In genomic region chr22:26483439-26484359, GRCh38 we compare ENCODE assay signal across 8 cellular contexts. TPM values are rescaled to one million over a fixed set of nuclear protein-coding genes. Genes with fewer than 3 reads are reported as not detected.
DNase-seq lines count a peak whose midpoint lies in the region; ATAC-seq, FAIRE-seq and TF ChIP-seq lines count a peak whose summit lies in the region.

Gene HPS4 (minus strand): TSS chr22:26483783. CDS start chr22:26481762, 2,021 bp downstream.
Gene SRRD (plus strand): TSS chr22:26483877. CDS start chr22:26483891, 14 bp downstream.

- no peaks in the 10 kb centered on the region for H3K9me3 ChIP-seq in CD4-positive, alpha-beta T cell (ENCODE audit: control insufficient read depth, low read length)
- no peaks in the 10 kb centered on the region for H3K9me3 ChIP-seq in H1 (ENCODE audit: insufficient read depth in 2 of 2, low read depth in 1 of 2, low read length in 1 of 2)
- H3K9me3 ChIP-seq in mesenchymal stem cell (ENCODE audit: control insufficient read depth, low read length): no peaks in the 10 kb centered on the region

- H3K4me2 ChIP-seq in H1 (ENCODE audit: insufficient read depth in 1 of 2, low read depth in 2 of 2, low read length in 2 of 2): peak within 1 kb of the TSS; percentile 87 to 96
- H3K4me2 ChIP-seq in mesenchymal stem cell (ENCODE audit: low read length, poor library complexity, severe bottlenecking): peak within 1 kb of the TSS; percentile 96

- H2AK5ac ChIP-seq in H1 (ENCODE audit: low read depth, low read length) (no peak within 1 kb of the TSS), mesenchymal stem cell (ENCODE audit: low read length, severe bottlenecking) (peak within 1 kb of the TSS; percentile 25)

- TF ChIP-seq CTCF in CD4-positive, alpha-beta T cell (IDR thresholded peaks at IDR 0.05): no peak
- TF ChIP-seq CTCF in H1 (IDR thresholded peaks at IDR 0.05; ENCODE audit: control extremely low read depth in 1 of 3, insufficient read depth in 1 of 3, low read depth in 1 of 3, low read length in 3 of 3): no peak

- H3K27ac ChIP-seq in CD4-positive, alpha-beta T cell (ENCODE audit: low read depth, low read length): peak within 1 kb of the TSS; percentile 86
- peak within 1 kb of the TSS; percentile 76 for H3K27ac ChIP-seq in H1 (ENCODE audit: low read depth, low read length)
- H3K27ac ChIP-seq in mesenchymal stem cell (ENCODE audit: low read length, poor library complexity, severe bottlenecking): peak within 1 kb of the TSS; percentile 71

- peaks cover 6% of the 10 kb centered on the region; the same call in 1 of the 2 replicates for H3K79me1 ChIP-seq in H1 (ENCODE audit: low read depth, low read length)
- H3K79me1 ChIP-seq in mesenchymal stem cell (replicated peaks; ENCODE audit: low read length, poor library complexity, severe bottlenecking): peaks cover 28% of the 10 kb centered on the region

- H3K18ac ChIP-seq in H1 (ENCODE audit: extremely low read depth, low read length) (peak within 1 kb of the TSS; percentile 13; the same call in 1 of the 2 replicates), mesenchymal stem cell (ENCODE audit: low read depth in 1 of 2, low read length in 2 of 2) (peak within 1 kb of the TSS; percentile 94 to 98)

- H3K4ac ChIP-seq in H1 (replicated peaks; ENCODE audit: insufficient read length, low read depth, low read length) (no peak within 1 kb of the TSS), mesenchymal stem cell (ENCODE audit: low read depth in 1 of 2, low read length in 2 of 2) (peak within 1 kb of the TSS; percentile 98 to 99)

- H3K56ac ChIP-seq in H1 (replicated peaks; ENCODE audit: insufficient read length, low read depth, low read length): peak within 1 kb of the TSS; percentile 78

- H3K27me3 ChIP-seq in CD4-positive, alpha-beta T cell (ENCODE audit: control insufficient read depth, insufficient read depth, low read length): no peaks in the 10 kb centered on the region
- H3K27me3 ChIP-seq in H1 (replicated peaks in 1 of 4; ENCODE audit: control insufficient read depth in 3 of 4, extremely low read depth in 1 of 4, insufficient read depth in 3 of 4, low read length in 3 of 4) (no peaks in the 10 kb centered on the region; a peak in 1 of 7 replicates), mesenchymal stem cell (ENCODE audit: control insufficient read depth in 1 of 2, insufficient read depth in 1 of 2, low read length in 2 of 2) (no peaks in the 10 kb centered on the region)

- H3K36me3 ChIP-seq in H1 (ENCODE audit: control insufficient read depth in 2 of 4, insufficient read depth in 4 of 4, low read length in 3 of 4) (peaks cover 7 to 11% (median 11%) of the 10 kb centered on the region in 4 experiments), mesenchymal stem cell (ENCODE audit: control insufficient read depth in 1 of 2, insufficient read depth in 2 of 2, low read depth in 1 of 2, low read length in 2 of 2) (peaks cover 3 to 37% of the 10 kb centered on the region in 2 experiments)

- peak; percentile 79 for ATAC-seq in CD4-positive, alpha-beta T cell (ENCODE audit: poor library complexity)
- ATAC-seq in GM19463 (IDR thresholded peaks at IDR 0.05; ENCODE audit: unreplicated experiment): peak; percentile 76

- CTCF ChIA-PET in CD4-positive, alpha-beta T cell (lab: Charles Lee): interaction anchor here (0.6 to 1.2 kb wide), 4 partner anchors 19 to 190 kb away, joined by 3 to 5 read pairs (median 3); partner anchors contain the start of gene TFIP11
- CTCF ChIA-PET in activated CD8-positive, alpha-beta memory T cell treated with anti-CD3 and anti-CD28 coated beads for 36 hours (lab: Charles Lee): interaction anchor here (0.6 to 4.1 kb wide), 11 partner anchors 10 to 182 kb away, joined by 3 to 17 read pairs (median 3); partner anchors contain the start of genes ASPHD2 and MIAT
- CTCF ChIA-PET in H1 (lab: Charles Lee; ENCODE audit: partially characterized antibody): interaction anchor here (0.6 to 1.5 kb wide), 9 partner anchors 18 to 192 kb away, joined by 3 to 6 read pairs (median 4); no protein-coding TSS in a partner anchor

- H3K4me1 ChIP-seq in H1 (replicated peaks in 1 of 4; ENCODE audit: control insufficient read depth in 3 of 4, insufficient read depth in 4 of 4, low read length in 3 of 4) (peaks cover 0 to 14% (median 6%) of the 10 kb centered on the region in 4 experiments; a peak in 5 of 7 replicates), mesenchymal stem cell (ENCODE audit: control insufficient read depth, insufficient read depth, low read depth, low read length) (peaks cover 11% of the 10 kb centered on the region)

- peaks cover 73% of the 10 kb centered on the region for H3K4me1 Mint-ChIP-seq in CD4-positive, alpha-beta T cell (ENCODE audit: low read depth)

- WGBS in H1 (ENCODE audit: extremely low coverage in 1 of 2, insufficient coverage in 1 of 2, insufficient read length in 1 of 2, insufficient replicate concordance in 2 of 2, low coverage in 1 of 2, low lambda C conversion rate in 2 of 2, missing lambda C conversion rate in 1 of 2), 2 experiments: 3% methylated on average over 69 of the region's 85 CpGs; no CpG with 5 or more reads in 1 of the 2 experiments
- under 1% methylated on average over 79 of the region's 85 CpGs for WGBS in mesenchymal stem cell

- H4K8ac ChIP-seq in H1 (ENCODE audit: extremely low read depth, insufficient read depth, low read length) (peak within 1 kb of the TSS; percentile 99), mesenchymal stem cell (ENCODE audit: low read length) (peak within 1 kb of the TSS; percentile 96)

- H2BK5ac ChIP-seq in H1 (ENCODE audit: low read depth, low read length): peak within 1 kb of the TSS; percentile 41
- peak within 1 kb of the TSS; percentile 90 for H2BK5ac ChIP-seq in mesenchymal stem cell (ENCODE audit: low read depth, low read length, poor library complexity, severe bottlenecking)

- intact Hi-C loops in CD4-positive, alpha-beta T cell (cut with DNase I, micrococcal nuclease): loop anchor here (1.0 to 5.0 kb wide), 6 partner anchors 29 to 1434 kb away; partner anchors contain the start of genes TPST2 (in 2 of the 2), ASPHD2 (in 1 of the 2), PITPNB (in 1 of the 2) and TFIP11 (in 1 of the 2)

- H4K20me1 ChIP-seq in H1 (replicated peaks in 1 of 2; ENCODE audit: control insufficient read depth in 1 of 2, insufficient read depth in 2 of 2, low read length in 2 of 2): peaks cover 0 to 2% of the 10 kb centered on the region in 2 experiments

- peak; percentile 64 to 92 for TF ChIP-seq POLR2A in H1 (IDR thresholded peaks at IDR 0.05; ENCODE audit: control extremely low read depth in 1 of 2, low read depth in 2 of 2, low read length in 2 of 2)

- peak within 1 kb of the TSS; percentile 97 for H3K4me3 Mint-ChIP-seq in CD4-positive, alpha-beta T cell

- H3K79me2 ChIP-seq in H1 (ENCODE audit: control insufficient read depth in 1 of 2, insufficient read depth in 2 of 2, low read length in 2 of 2): peaks cover 12 to 62% of the 10 kb centered on the region in 2 experiments

- peak within 1 kb of the TSS; percentile 85 for H4K5ac ChIP-seq in H1 (ENCODE audit: insufficient read length, low read depth, low read length)

- no peak within 1 kb of the TSS for H2BK15ac ChIP-seq in H1 (ENCODE audit: low read length)
- peak within 1 kb of the TSS; percentile 93 for H2BK15ac ChIP-seq in mesenchymal stem cell (ENCODE audit: low read depth, poor library complexity, severe bottlenecking)

- H2AFZ ChIP-seq in H1 (ENCODE audit: low read length): peak within 1 kb of the TSS; percentile 33
- H2AFZ ChIP-seq in mesenchymal stem cell (ENCODE audit: low read depth, low read length): peak within 1 kb of the TSS; percentile 72

- TF ChIP-seq EP300 in H1 (IDR thresholded peaks at IDR 0.05; ENCODE audit: borderline replicate concordance in 1 of 2, low read depth in 2 of 2, low read length in 2 of 2): peak in 1 of 2 experiments; percentile 85; a peak in 2 of 3 replicates

- H4K91ac ChIP-seq in H1 (replicated peaks; ENCODE audit: insufficient read length, low read length) (peak within 1 kb of the TSS; percentile 71), mesenchymal stem cell (ENCODE audit: low read length) (peak within 1 kb of the TSS; percentile 83)

- POLR2A ChIA-PET in CD4-positive, alpha-beta T cell (lab: Charles Lee): interaction anchor here (0.8 to 4.1 kb wide), 25 partner anchors 11 to 1435 kb away, joined by 3 to 71 read pairs (median 5); partner anchors contain the start of genes ASPHD2, MIAT, PITPNB and TFIP11
- POLR2A ChIA-PET in activated CD8-positive, alpha-beta memory T cell treated with anti-CD3 and anti-CD28 coated beads for 36 hours (lab: Charles Lee): interaction anchor here (0.6 to 3.4 kb wide), 12 partner anchors 9 to 190 kb away, joined by 3 to 18 read pairs (median 4); no protein-coding TSS in a partner anchor
- POLR2A ChIA-PET in H1 (lab: Charles Lee; ENCODE audit: partially characterized antibody): interaction anchor here (0.6 to 3.3 kb wide), 27 partner anchors 8 to 189 kb away, joined by 3 to 27 read pairs (median 4); partner anchors contain the start of gene TFIP11

- H3K36me3 Mint-ChIP-seq in CD4-positive, alpha-beta T cell (ENCODE audit: low read depth): peaks cover 51% of the 10 kb centered on the region

- FAIRE-seq in H1 (lab: Jason Lieb, UNC): no peak

- H2BK20ac ChIP-seq in H1 (ENCODE audit: low read length): no peak within 1 kb of the TSS

- no peaks in the 10 kb centered on the region for H3K9me3 Mint-ChIP-seq in CD4-positive, alpha-beta T cell

- H3K4me3 ChIP-seq in H1 (ENCODE audit: extremely low read depth in 1 of 4, insufficient read depth in 2 of 4, low read depth in 3 of 4, low read length in 4 of 4) (peak within 1 kb of the TSS; percentile 77 to 99 (median 90)), mesenchymal stem cell (ENCODE audit: insufficient read depth in 1 of 2, low read depth in 1 of 2, low read length in 2 of 2) (peak within 1 kb of the TSS; percentile 86 to 87)

- peak within 1 kb of the TSS; percentile 94 for H3K27ac Mint-ChIP-seq in CD4-positive, alpha-beta T cell

- no peak for TF ChIP-seq RAD21 in H1 (IDR thresholded peaks at IDR 0.05 in 1 of 2, conservative IDR thresholded peaks at IDR 0.05 in 1 of 2; ENCODE audit: low read depth in 2 of 2, low read length in 2 of 2)

- peak; percentile 86 to 96 (median 91) for DNase-seq in CD4-positive, alpha-beta T cell
- peak; percentile 83 for DNase-seq in HPDE6-E6E7 (ENCODE audit: extremely low spot score)
- DNase-seq in NK-92 (lab: John Stamatoyannopoulos, UW; ENCODE audit: unreplicated experiment): peak; percentile 28
- DNase-seq in H1 (ENCODE audit: low read depth in 1 of 2, low spot score in 2 of 2): peak; percentile 62 to 96
- peak; percentile 91 for DNase-seq in mesenchymal stem cell
- DNase-seq in stimulated activated CD8-positive, alpha-beta memory T cell treated with anti-CD3 and anti-CD28 coated beads, Interleukin-12 subunit alpha, Interleukin-12 subunit beta, amount 100 ng/mL, for 4 hours (ENCODE audit: low read depth): peak; percentile 90

- H2BK12ac ChIP-seq in H1 (ENCODE audit: low read depth, low read length) (no peak within 1 kb of the TSS), mesenchymal stem cell (ENCODE audit: low read length in 2 of 2) (peak within 1 kb of the TSS in 1 of 2 experiments; percentile 22)

- H3K23ac ChIP-seq in H1 (ENCODE audit: insufficient read length) (no peak within 1 kb of the TSS), mesenchymal stem cell (ENCODE audit: low read length in 2 of 2) (peak within 1 kb of the TSS in 1 of 2 experiments; percentile 29)

- H3K23me2 ChIP-seq in H1 (ENCODE audit: low read depth, low read length): peaks cover 11% of the 10 kb centered on the region

- H3K9ac ChIP-seq in H1 (replicated peaks in 1 of 4; ENCODE audit: extremely low read depth in 1 of 4, low read depth in 3 of 4, low read length in 3 of 4) (peak within 1 kb of the TSS; percentile 86 to 90 (median 88)), mesenchymal stem cell (ENCODE audit: low read length) (peak within 1 kb of the TSS; percentile 98)

- no peaks in the 10 kb centered on the region for H3K27me3 Mint-ChIP-seq in CD4-positive, alpha-beta T cell

- H3K14ac ChIP-seq in H1 (ENCODE audit: insufficient read length) (no peak within 1 kb of the TSS), mesenchymal stem cell (ENCODE audit: low read length in 2 of 2) (peak within 1 kb of the TSS in 1 of 2 experiments; percentile 94)

- H2BK120ac ChIP-seq in H1 (replicated peaks; ENCODE audit: low read depth, low read length): no peak within 1 kb of the TSS
- peak within 1 kb of the TSS; percentile 64 for H2BK120ac ChIP-seq in mesenchymal stem cell (ENCODE audit: low read depth, low read length)

RNA-seq across cellular contexts. Expression of gene HPS4, which starts in this region (rescaled TPM):
- 10 to 100 TPM; 61.6 to 67.0 TPM for total RNA-seq in CD4-positive, alpha-beta T cell
- total RNA-seq in activated CD8-positive, alpha-beta memory T cell treated with anti-CD3 and anti-CD28 coated beads for 36 hours: 10 to 100 TPM; 36.8 to 38.6 TPM
- total RNA-seq in H1 (2021; fragmentation: NEBNext Ultra II Directional; extraction: Animal tissue kit (Norgen Biotek cat#: 25700)): 32.9 and 35.2 TPM in 2 replicates
- polyA plus RNA-seq in H1 (2011; rRNA removed): 28.0 and 35.3 TPM in 2 replicates
- 36.6 TPM for polyA plus RNA-seq in H1 (2011; cell fraction: cytosol; rRNA removed)
- 87.4 TPM for polyA plus RNA-seq in H1 (2011; cell fraction: nucleus; rRNA removed)
- 25.2 to 29.6 TPM (median 27.5 TPM) in 4 replicates for polyA plus RNA-seq in H1 (2012, experiment 1 of 2)
- 7.8 TPM for polyA plus RNA-seq in H1 (2012, experiment 2 of 2)
- polyA plus RNA-seq in H1 (2013, experiment 1 of 2): 27.8 TPM
- polyA plus RNA-seq in H1 (2013, experiment 2 of 2): 23.4 TPM
- 37.3 and 43.0 TPM in 2 replicates for polyA minus RNA-seq in H1 (2011; rRNA and poly(A)+ RNA removed)
- polyA minus RNA-seq in H1 (2011; cell fraction: cytosol; rRNA and poly(A)+ RNA removed): 36.5 TPM
- 57.3 TPM for polyA minus RNA-seq in H1 (2011; cell fraction: nucleus; rRNA and poly(A)+ RNA removed)
- polyA plus RNA-seq in mesenchymal stem cell (2013, experiment 1 of 2): 16.9 TPM
- 17.1 TPM for polyA plus RNA-seq in mesenchymal stem cell (2013, experiment 2 of 2)

RNA-seq across cellular contexts. Expression of gene SRRD, which starts in this region (rescaled TPM):
- total RNA-seq in CD4-positive, alpha-beta T cell: 10 to 100 TPM; 25.8 to 27.2 TPM
- 10 to 100 TPM; 33.6 to 33.8 TPM for total RNA-seq in activated CD8-positive, alpha-beta memory T cell treated with anti-CD3 and anti-CD28 coated beads for 36 hours
- 25.3 and 26.3 TPM in 2 replicates for total RNA-seq in H1 (2021; fragmentation: NEBNext Ultra II Directional; extraction: Animal tissue kit (Norgen Biotek cat#: 25700))
- 9.9 and 17.1 TPM in 2 replicates for polyA plus RNA-seq in H1 (2011; rRNA removed)
- 16.4 TPM for polyA plus RNA-seq in H1 (2011; cell fraction: cytosol; rRNA removed)
- 6.5 TPM for polyA plus RNA-seq in H1 (2011; cell fraction: nucleus; rRNA removed)
- 14.9 to 35.1 TPM (median 20.6 TPM) in 4 replicates for polyA plus RNA-seq in H1 (2012, experiment 1 of 2)
- polyA plus RNA-seq in H1 (2012, experiment 2 of 2): 5.2 TPM
- 10.2 TPM for polyA plus RNA-seq in H1 (2013, experiment 1 of 2)
- polyA plus RNA-seq in H1 (2013, experiment 2 of 2): 9.9 TPM
- 31.2 and 33.3 TPM in 2 replicates for polyA minus RNA-seq in H1 (2011; rRNA and poly(A)+ RNA removed)
- polyA minus RNA-seq in H1 (2011; cell fraction: cytosol; rRNA and poly(A)+ RNA removed): 6.1 TPM
- polyA minus RNA-seq in H1 (2011; cell fraction: nucleus; rRNA and poly(A)+ RNA removed): 15.8 TPM
- 8.4 TPM for polyA plus RNA-seq in mesenchymal stem cell (2013, experiment 1 of 2)
- 9.2 TPM for polyA plus RNA-seq in mesenchymal stem cell (2013, experiment 2 of 2)

Comparison
In these comparisons a context has a peak if more than half of its experiments do, and no peak if none do; other contexts are left out.
1. Peak in every context shown above with its lines: DNase-seq, ATAC-seq, H3K4me3 ChIP-seq and H3K27ac ChIP-seq.
2. DNase-seq: peak in every context shown above with its lines; median percentile 91 in CD4-positive, alpha-beta T cell; 91 in mesenchymal stem cell; 90 in stimulated activated CD8-positive, alpha-beta memory T cell treated with anti-CD3 and anti-CD28 coated beads, Interleukin-12 subunit alpha, Interleukin-12 subunit beta, amount 100 ng/mL, for 4 hours; 83 in HPDE6-E6E7; 79 in H1; 28 in NK-92.